15 cellular contexts compared by ENCODE assay signal in genomic region chr13:40031031-40031430, GRCh38.
A peak's percentile ranks its signal among the peaks of the same experiment; 100 is the strongest.
DNase-seq lines count a peak whose midpoint lies in the region; FAIRE-seq and TF ChIP-seq lines count a peak whose summit lies in the region.
"Had no signal": no experiment of that assay in that cellular context is flagged by ENCODE, and none has a peak within 500 bp of the region (broad histone marks: within the 10 kb centered on the region; RNA-seq: fewer than 3 reads in every experiment).

No MANE protein-coding gene starts in this region.

- no peak for TF ChIP-seq CTCF in A673 (conservative IDR thresholded peaks at IDR 0.05; ENCODE audit: low read depth, low read length)
- TF ChIP-seq CTCF in H9 (conservative IDR thresholded peaks at IDR 0.05), result no peak
- TF ChIP-seq CTCF in astrocyte (IDR thresholded peaks at IDR 0.05; ENCODE audit: insufficient read depth, low read depth, low read length), result no peak
- TF ChIP-seq CTCF in testis (IDR thresholded peaks at IDR 0.05), result no peak

- H4K20me1 ChIP-seq in H9 (ENCODE audit: control insufficient read depth, insufficient read depth, insufficient read length) (no peaks in the 10 kb centered on the region), astrocyte (ENCODE audit: insufficient read depth, low read length) (no peaks in the 10 kb centered on the region)

- H3K9ac ChIP-seq in H9 (ENCODE audit: extremely low read depth, insufficient read length, low read length) (no peak overlapping the region), astrocyte (ENCODE audit: low read length) (no peak overlapping the region)

- TF ChIP-seq POLR2A in testis (IDR thresholded peaks at IDR 0.05), result no peak

- H2AFZ ChIP-seq in H9 (ENCODE audit: low read length) (no peak overlapping the region), astrocyte (ENCODE audit: low read depth, low read length) (no peak overlapping the region)

- H3K36me3 Mint-ChIP-seq in H9 (ENCODE audit: insufficient read depth in 1 of 3, low read depth in 3 of 3), result no peaks in the 10 kb centered on the region; a peak in 1 of 7 replicates
- H3K36me3 Mint-ChIP-seq in astrocyte (ENCODE audit: low read depth, unreplicated experiment), result no peaks in the 10 kb centered on the region
- H3K36me3 Mint-ChIP-seq: natural killer cell had no signal

- H3K27ac Mint-ChIP-seq in H9, result peak overlapping the region in 2 of 3 experiments; percentile 6 to 42; a peak in 2 of 7 replicates
- peak overlapping the region; percentile 51 for H3K27ac Mint-ChIP-seq in astrocyte (ENCODE audit: unreplicated experiment)
- H3K27ac Mint-ChIP-seq: natural killer cell had no signal

- H3K4me3 Mint-ChIP-seq in H9 (no peak overlapping the region), astrocyte (ENCODE audit: unreplicated experiment) (no peak overlapping the region)
- H3K4me3 Mint-ChIP-seq: natural killer cell had no signal

- no peaks in the 10 kb centered on the region for H3K79me1 ChIP-seq in H9 (ENCODE audit: insufficient read depth, low read depth, low read length, poor library complexity, severe bottlenecking)

- H3K36me3 ChIP-seq in A673 (ENCODE audit: insufficient read depth, low read length, poor library complexity, severe bottlenecking) (no peaks in the 10 kb centered on the region), astrocyte (ENCODE audit: insufficient read depth, low read length) (no peaks in the 10 kb centered on the region), testis (ENCODE audit: low read depth, missing control alignments) (no peaks in the 10 kb centered on the region)
- H3K36me3 ChIP-seq: upper lobe of left lung had no signal

- BruUV-seq in A673 (replicated peaks; lab: Mats Ljungman, UMichigan), result no TSS peak

- H3K23ac ChIP-seq in H9 (ENCODE audit: insufficient read length, low read depth, low read length), result no peak overlapping the region

- H4K5ac ChIP-seq in H9 (ENCODE audit: insufficient read length, low read depth, low read length), result no peak overlapping the region

- no peak overlapping the region for H3K18ac ChIP-seq in H9 (ENCODE audit: insufficient read length, low read depth, low read length)

- no peak overlapping the region for H2BK5ac ChIP-seq in H9 (ENCODE audit: insufficient read length, low read length)

- H3K4me2 ChIP-seq in H9 (ENCODE audit: insufficient read depth, insufficient read length, low read length) (no peak overlapping the region), astrocyte (ENCODE audit: low read length) (peak overlapping the region; percentile 36)

- H2BK20ac ChIP-seq in H9 (ENCODE audit: low read depth, low read length, poor library complexity, severe bottlenecking), result no peak overlapping the region

- H4K8ac ChIP-seq in H9 (replicated peaks; ENCODE audit: insufficient read length, low read depth, low read length), result no peak overlapping the region

- H3K4ac ChIP-seq in H9 (ENCODE audit: low read depth, low read length), result no peak overlapping the region

- H3K56ac ChIP-seq in H9 (ENCODE audit: insufficient read length, low read depth, low read length), result no peak overlapping the region

- H4K91ac ChIP-seq in H9 (ENCODE audit: insufficient read length, low read depth, low read length), result no peak overlapping the region

- no peak overlapping the region for H2AK5ac ChIP-seq in H9 (ENCODE audit: insufficient read length, low read length)

- H3K9me3 ChIP-seq in A673 (ENCODE audit: low read depth, low read length, poor library complexity, severe bottlenecking), result no peaks in the 10 kb centered on the region
- H3K9me3 ChIP-seq in H9 (ENCODE audit: control insufficient read depth, low read depth, low read length), result no peaks in the 10 kb centered on the region
- no peaks in the 10 kb centered on the region for H3K9me3 ChIP-seq in astrocyte (ENCODE audit: insufficient read depth, low read depth, low read length)
- no peaks in the 10 kb centered on the region for H3K9me3 ChIP-seq in testis
- H3K9me3 ChIP-seq: upper lobe of left lung had no signal

- no peaks in the 10 kb centered on the region for H3K9me3 Mint-ChIP-seq in H9
- no peaks in the 10 kb centered on the region for H3K9me3 Mint-ChIP-seq in astrocyte (ENCODE audit: unreplicated experiment)
- H3K9me3 Mint-ChIP-seq: natural killer cell had no signal

- H2BK120ac ChIP-seq in H9 (ENCODE audit: low read depth, low read length, poor library complexity, severe bottlenecking), result no peak overlapping the region

- no peak overlapping the region for H2BK15ac ChIP-seq in H9 (ENCODE audit: low read depth, low read length)

- POLR2A ChIA-PET in A673 (lab: Charles Lee; ENCODE audit: low non-redundant PET), result no interaction called here

- peaks cover 20 to 21% of the 10 kb centered on the region in 2 experiments for H3K4me1 Mint-ChIP-seq in H9
- peaks cover 28% of the 10 kb centered on the region for H3K4me1 Mint-ChIP-seq in astrocyte (ENCODE audit: low read depth, unreplicated experiment)

- no peak overlapping the region for H3K14ac ChIP-seq in H9 (ENCODE audit: insufficient read depth, low read length)

- no peaks in the 10 kb centered on the region for H3K79me2 ChIP-seq in H9 (ENCODE audit: insufficient read depth, low read length)
- H3K79me2 ChIP-seq in astrocyte (ENCODE audit: insufficient read depth, low read length), result no peaks in the 10 kb centered on the region

- H3K4me1 ChIP-seq in A673 (ENCODE audit: insufficient read depth, low read length, poor library complexity, severe bottlenecking), result no peaks in the 10 kb centered on the region
- peaks cover 4% of the 10 kb centered on the region; the same call in 1 of the 2 replicates for H3K4me1 ChIP-seq in H9 (ENCODE audit: insufficient read depth, low read length)
- H3K4me1 ChIP-seq in astrocyte (ENCODE audit: insufficient read depth, low read length), result peaks cover 9% of the 10 kb centered on the region
- H3K4me1 ChIP-seq in testis, result no peaks in the 10 kb centered on the region
- H3K4me1 ChIP-seq: upper lobe of left lung had no signal

- peak; percentile 17 for DNase-seq in A673 (ENCODE audit: low spot score)
- DNase-seq in H9, result no peak
- peak; percentile 80 for DNase-seq in astrocyte (ENCODE audit: low read depth)
- peak; percentile 18 for DNase-seq in iPS-NIHi7 (ENCODE audit: extremely low spot score)
- DNase-seq in testis, result no peak
- no peak for DNase-seq in NCI-H1930 (lab: John Stamatoyannopoulos, UW)
- DNase-seq in pons (ENCODE audit: low spot score), result no peak
- DNase-seq in DMS 273 treated with DMSO at 0.1 percent for 48 hours (lab: John Stamatoyannopoulos, UW), result no peak
- DNase-seq: activated CD4-positive, alpha-beta T cell treated with anti-CD3 and anti-CD28 coated beads, Interleukin-2, amount 50 U/mL, for 48 hours; activated gamma-delta T cell treated with Interleukin-2 at 50 U/mL for 16 hours; islet precursor cell; natural killer cell; NCI-H446; stimulated activated CD4-positive, alpha-beta T cell treated with anti-CD3 and anti-CD28 coated beads, Interleukin-12 subunit alpha, Interleukin-12 subunit beta, amount 100 ng/mL, for 4 hours; upper lobe of left lung had no signal

- H3K27me3 Mint-ChIP-seq in H9 (ENCODE audit: low read depth), result no peaks in the 10 kb centered on the region; the same call in 1 of the 2 replicates
- H3K27me3 Mint-ChIP-seq in astrocyte (ENCODE audit: low read depth, unreplicated experiment), result no peaks in the 10 kb centered on the region

- H3K27ac ChIP-seq in A673 (ENCODE audit: low read depth, low read length, poor library complexity, severe bottlenecking) (no peak overlapping the region), H9 (ENCODE audit: insufficient read length, low read depth, low read length) (no peak overlapping the region), astrocyte (ENCODE audit: low read depth, low read length) (peak overlapping the region; percentile 40), testis (no peak overlapping the region)
- H3K27ac ChIP-seq: upper lobe of left lung had no signal

- CTCF ChIA-PET in A673 (lab: Charles Lee), result no interaction called here

- H3K23me2 ChIP-seq in H9 (ENCODE audit: insufficient read length, low read depth, low read length, poor library complexity, severe bottlenecking), result no peaks in the 10 kb centered on the region

- intact Hi-C loops in A673 (cut with micrococcal nuclease; ENCODE audit: unreplicated experiment) (no loop called here), testis (cut with DNase I; ENCODE audit: low total_unique reads) (no loop called here)

- H2BK12ac ChIP-seq in H9 (ENCODE audit: insufficient read length, low read depth, low read length), result no peak overlapping the region

- H3T11ph ChIP-seq in H9 (ENCODE audit: low read length), result no peak overlapping the region

- H3K27me3 ChIP-seq in A673 (replicated peaks; ENCODE audit: insufficient read depth, low read depth, low read length, poor library complexity), result no peaks in the 10 kb centered on the region
- no peaks in the 10 kb centered on the region for H3K27me3 ChIP-seq in H9 (ENCODE audit: insufficient read depth, low read length)
- no peaks in the 10 kb centered on the region for H3K27me3 ChIP-seq in astrocyte (ENCODE audit: insufficient read depth, low read length)
- no peaks in the 10 kb centered on the region for H3K27me3 ChIP-seq in testis
- H3K27me3 ChIP-seq: upper lobe of left lung had no signal

- H3K4me3 ChIP-seq in A673 (ENCODE audit: low read depth, low read length, poor library complexity, severe bottlenecking), result no peak overlapping the region
- no peak overlapping the region for H3K4me3 ChIP-seq in astrocyte (ENCODE audit: insufficient read depth, low read depth, low read length)
- no peak overlapping the region for H3K4me3 ChIP-seq in testis
- H3K4me3 ChIP-seq: upper lobe of left lung had no signal

- no CpG with 5 or more reads among the region's 4 CpGs for WGBS in H9 (ENCODE audit: extremely low coverage, insufficient read length, low lambda C conversion rate)
- 58 to 79% methylated on average over 4 of the region's 4 CpGs for WGBS in testis, 2 donors

- no peak for FAIRE-seq in astrocyte (lab: Jason Lieb, UNC)

Comparison
In these comparisons a context has a peak if more than half of its experiments do, and no peak if none do; other contexts are left out.
1. DNase-seq: peak in A673 (single experiment), astrocyte (single experiment) and iPS-NIHi7 (single experiment); none in H9 (single experiment), testis (single experiment), NCI-H1930 (0 of 2), pons (single experiment) and DMS 273 treated with DMSO at 0.1 percent for 48 hours (single experiment).